ENCODE assay signal across 8 cellular contexts in genomic region chr1:1356796-1357401, GRCh38. TPM values are rescaled to one million over a fixed set of nuclear protein-coding genes. Genes with fewer than 3 reads are reported as not detected.
DNase-seq lines count a peak whose midpoint lies in the region; ATAC-seq and TF ChIP-seq lines count a peak whose summit lies in the region.
"Had no signal": no experiment of that assay in that cellular context is flagged by ENCODE, and none has a peak within 500 bp of the region (broad histone marks: within the 10 kb centered on the region; RNA-seq: fewer than 3 reads in every experiment).

No MANE protein-coding gene starts in this region.

- peak; percentile 43 for DNase-seq in left ventricle myocardium superior
- no peak for DNase-seq in stimulated activated naive B cell treated with anti-CD40 and anti-IgM and Interleukin-4, amounts not matched to agents 10 μg/mL and 1 μg/mL and 100 μg/mL, for 72 hours
- DNase-seq in stimulated activated naive CD4-positive, alpha-beta T cell treated with Interleukin-2 at 50 U/mL for 16 hours (lab: John Stamatoyannopoulos, UW), result no peak
- no peak for DNase-seq in NCI-H524 treated with DMSO at 0.1 percent for 48 hours (lab: John Stamatoyannopoulos, UW)
- no peak for DNase-seq in activated CD4-positive, CD25-positive, alpha-beta regulatory T cell (lab: John Stamatoyannopoulos, UW)
- DNase-seq: NCI-H1048 had no signal

- intact Hi-C loops in left ventricle myocardium superior (cut with micrococcal nuclease), result no loop called here

- H3K27ac Mint-ChIP-seq in stimulated activated naive B cell treated with anti-CD40 and anti-IgM and Interleukin-4, amounts not matched to agents 10 μg/mL and 1 μg/mL and 100 μg/mL, for 72 hours, result peak overlapping the region; percentile 81
- H3K27ac Mint-ChIP-seq: T-helper 2 cell treated with Interferon-gamma antibody and Interleukin-4, amounts not matched to agents 5 μg/mL and 100 μg/mL, for 36 hours had no signal

- H3K27me3 Mint-ChIP-seq in stimulated activated naive B cell treated with anti-CD40 and anti-IgM and Interleukin-4, amounts not matched to agents 10 μg/mL and 1 μg/mL and 100 μg/mL, for 72 hours, result peaks cover 57 to 77% of the 10 kb centered on the region in 2 donors

- no peak overlapping the region for H3K4me3 Mint-ChIP-seq in stimulated activated naive B cell treated with anti-CD40 and anti-IgM and Interleukin-4, amounts not matched to agents 10 μg/mL and 1 μg/mL and 100 μg/mL, for 72 hours
- H3K4me3 Mint-ChIP-seq: T-helper 2 cell treated with Interferon-gamma antibody and Interleukin-4, amounts not matched to agents 5 μg/mL and 100 μg/mL, for 36 hours had no signal

- TF ChIP-seq POLR2A in Raji (IDR thresholded peaks at IDR 0.05; ENCODE audit: insufficient read depth, low read depth, low read length), result peak; percentile 8; the same call in 1 of the 2 replicates

- no peak for ATAC-seq in left ventricle myocardium superior
- ATAC-seq in stimulated activated naive B cell treated with anti-CD40 and anti-IgM and Interleukin-4, amounts not matched to agents 10 μg/mL and 1 μg/mL and 100 μg/mL, for 72 hours (replicated peaks), result peak; percentile 19 to 30

- H3K36me3 Mint-ChIP-seq in stimulated activated naive B cell treated with anti-CD40 and anti-IgM and Interleukin-4, amounts not matched to agents 10 μg/mL and 1 μg/mL and 100 μg/mL, for 72 hours, result peaks cover 1 to 5% of the 10 kb centered on the region in 2 donors

- H3K4me1 Mint-ChIP-seq in stimulated activated naive B cell treated with anti-CD40 and anti-IgM and Interleukin-4, amounts not matched to agents 10 μg/mL and 1 μg/mL and 100 μg/mL, for 72 hours, result peaks cover 20 to 48% of the 10 kb centered on the region in 2 donors

- no peaks in the 10 kb centered on the region for H3K9me3 Mint-ChIP-seq in stimulated activated naive B cell treated with anti-CD40 and anti-IgM and Interleukin-4, amounts not matched to agents 10 μg/mL and 1 μg/mL and 100 μg/mL, for 72 hours
- H3K9me3 Mint-ChIP-seq: T-helper 2 cell treated with Interferon-gamma antibody and Interleukin-4, amounts not matched to agents 5 μg/mL and 100 μg/mL, for 36 hours had no signal

RNA-seq across cellular contexts. Expression of gene MXRA8, which starts 1.5 kb away (rescaled TPM):
- total RNA-seq in left ventricle myocardium superior, result 16.8 TPM

RNA-seq across cellular contexts. Expression of gene DVL1, which starts 7.7 kb away (rescaled TPM):
- total RNA-seq in left ventricle myocardium superior, result 144 TPM

RNA-seq across cellular contexts. Expression of gene AURKAIP1, which starts 18.1 kb away (rescaled TPM):
- 268 TPM for total RNA-seq in left ventricle myocardium superior

RNA-seq across cellular contexts. Expression of gene TAS1R3, which starts 25.8 kb away (rescaled TPM):
- 0.57 TPM for total RNA-seq in left ventricle myocardium superior

RNA-seq across cellular contexts. Expression of gene CPTP, which starts 32.3 kb away (rescaled TPM):
- 112 TPM for total RNA-seq in left ventricle myocardium superior
